In the genomic region with DNA sequence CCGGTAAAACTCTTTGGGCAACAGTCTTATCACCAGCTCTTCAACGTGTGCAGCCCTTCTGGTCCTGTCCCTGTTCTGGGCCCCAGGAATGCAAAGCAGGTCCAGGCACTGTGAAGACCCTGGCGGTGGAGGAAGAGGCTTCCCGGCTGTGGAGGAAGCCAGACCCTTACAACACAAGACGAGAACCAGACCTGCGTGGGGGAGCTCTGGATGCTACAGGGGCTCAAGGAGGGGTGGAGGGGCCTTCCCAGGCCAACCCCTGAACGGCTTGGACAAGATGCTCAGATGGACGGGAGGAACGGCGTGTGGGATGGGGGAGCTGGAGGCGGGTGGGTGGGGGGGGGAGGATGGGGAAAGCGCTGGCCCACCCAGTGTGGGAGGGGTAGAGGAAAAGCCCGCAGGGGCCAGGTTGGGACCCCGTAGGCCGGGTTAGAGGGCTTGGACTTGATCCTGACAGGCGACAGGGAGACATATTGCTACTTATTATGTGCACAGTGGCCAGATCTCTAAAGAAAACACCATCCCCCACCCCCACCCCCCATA, we compare ENCODE assay signal across 16 cellular contexts. TPM values are rescaled to one million over a fixed set of nuclear protein-coding genes. Genes with fewer than 3 reads are reported as not detected.
DNase-seq lines count a peak whose midpoint lies in the region; ATAC-seq and TF ChIP-seq lines count a peak whose summit lies in the region.
"Had no signal": no experiment of that assay in that cellular context is flagged by ENCODE, and none has a peak within 500 bp of the region (broad histone marks: within the 10 kb centered on the region; RNA-seq: fewer than 3 reads in every experiment).

No MANE protein-coding gene starts in this region.

- H3K36me3 Mint-ChIP-seq in activated naive CD4-positive, alpha-beta T cell treated with anti-CD3 and anti-CD28 coated beads, Interleukin-2, amount 50 U/mL, for 24 hours = no peaks in the 10 kb centered on the region
- no peaks in the 10 kb centered on the region for H3K36me3 Mint-ChIP-seq in activated CD8-positive, alpha-beta T cell treated with anti-CD3 and anti-CD28 coated beads, Interleukin-2, amount 10 ng/mL, durations not matched to agents 7 days and 5 days (ENCODE audit: low read depth)
- H3K36me3 Mint-ChIP-seq in immature natural killer cell = peaks cover 0 to 6% (median 0%) of the 10 kb centered on the region in 3 donors
- peaks cover 4% of the 10 kb centered on the region for H3K36me3 Mint-ChIP-seq in type B pancreatic cell

- CTCF ChIA-PET in activated CD8-positive, alpha-beta T cell treated with anti-CD3 and anti-CD28 coated beads, Interleukin-2, amount 10 ng/mL, durations not matched to agents 7 days and 5 days (lab: Charles Lee) = no interaction called here

- H3K4me3 Mint-ChIP-seq in activated naive CD4-positive, alpha-beta T cell treated with anti-CD3 and anti-CD28 coated beads, Interleukin-2, amount 50 U/mL, for 24 hours = peak overlapping the region; percentile 76
- peak overlapping the region; percentile 15 for H3K4me3 Mint-ChIP-seq in activated CD8-positive, alpha-beta T cell treated with anti-CD3 and anti-CD28 coated beads, Interleukin-2, amount 10 ng/mL, durations not matched to agents 7 days and 5 days
- H3K4me3 Mint-ChIP-seq in immature natural killer cell (peak overlapping the region; percentile 46 to 85 (median 72)), type B pancreatic cell (peak overlapping the region; percentile 81)

- ATAC-seq in activated CD8-positive, alpha-beta T cell treated with anti-CD3 and anti-CD28 coated beads, Interleukin-2, amount 10 ng/mL, durations not matched to agents 7 days and 5 days = no peak

- H3K27ac Mint-ChIP-seq in activated naive CD4-positive, alpha-beta T cell treated with anti-CD3 and anti-CD28 coated beads, Interleukin-2, amount 50 U/mL, for 24 hours = no peak overlapping the region
- H3K27ac Mint-ChIP-seq in activated CD8-positive, alpha-beta T cell treated with anti-CD3 and anti-CD28 coated beads, Interleukin-2, amount 10 ng/mL, durations not matched to agents 7 days and 5 days = no peak overlapping the region
- H3K27ac Mint-ChIP-seq in immature natural killer cell = peak overlapping the region in 1 of 6 donors; percentile 45
- no peak overlapping the region for H3K27ac Mint-ChIP-seq in type B pancreatic cell

- H3K4me1 Mint-ChIP-seq in activated naive CD4-positive, alpha-beta T cell treated with anti-CD3 and anti-CD28 coated beads, Interleukin-2, amount 50 U/mL, for 24 hours = peaks cover 34% of the 10 kb centered on the region
- peaks cover 27% of the 10 kb centered on the region for H3K4me1 Mint-ChIP-seq in activated CD8-positive, alpha-beta T cell treated with anti-CD3 and anti-CD28 coated beads, Interleukin-2, amount 10 ng/mL, durations not matched to agents 7 days and 5 days (ENCODE audit: low read depth)
- H3K4me1 Mint-ChIP-seq in immature natural killer cell (peaks cover 42 to 55% of the 10 kb centered on the region in 2 donors), type B pancreatic cell (ENCODE audit: unreplicated experiment) (peaks cover 5% of the 10 kb centered on the region)

- TF ChIP-seq CTCF in type B pancreatic cell (conservative IDR thresholded peaks at IDR 0.05) = no peak

- H3K27me3 Mint-ChIP-seq in activated naive CD4-positive, alpha-beta T cell treated with anti-CD3 and anti-CD28 coated beads, Interleukin-2, amount 50 U/mL, for 24 hours = peaks cover 69% of the 10 kb centered on the region
- peaks cover 88% of the 10 kb centered on the region for H3K27me3 Mint-ChIP-seq in activated CD8-positive, alpha-beta T cell treated with anti-CD3 and anti-CD28 coated beads, Interleukin-2, amount 10 ng/mL, durations not matched to agents 7 days and 5 days (ENCODE audit: low read depth)
- H3K27me3 Mint-ChIP-seq in immature natural killer cell (ENCODE audit: low read depth in 3 of 3) (peaks cover 39 to 58% (median 55%) of the 10 kb centered on the region in 3 donors), type B pancreatic cell (peaks cover 93% of the 10 kb centered on the region)

- DNase-seq in activated naive CD4-positive, alpha-beta T cell treated with Interleukin-2 at 50 U/mL for 16 hours = no peak
- DNase-seq in activated CD8-positive, alpha-beta T cell treated with anti-CD3 and anti-CD28 coated beads, Interleukin-2, amount 10 ng/mL, durations not matched to agents 7 days and 5 days = no peak
- DNase-seq in immature natural killer cell (no peak), type B pancreatic cell (ENCODE audit: extremely low spot score, unreplicated experiment) (no peak), inferior parietal cortex (ENCODE audit: extremely low spot score) (no peak), AML-193 (lab: John Stamatoyannopoulos, UW) (no peak), NCI-H146 treated with DMSO at 0.1 percent for 48 hours (lab: John Stamatoyannopoulos, UW; ENCODE audit: unreplicated experiment) (no peak)
- DNase-seq: GOT3, kidney, NCI-H187 treated with DMSO at 0.1 percent for 48 hours, SJCRH30, uterus had no signal

- POLR2A ChIA-PET in activated CD8-positive, alpha-beta T cell treated with anti-CD3 and anti-CD28 coated beads, Interleukin-2, amount 10 ng/mL, durations not matched to agents 7 days and 5 days (lab: Charles Lee) = no interaction called here

- no peaks in the 10 kb centered on the region for H3K9me3 Mint-ChIP-seq in activated naive CD4-positive, alpha-beta T cell treated with anti-CD3 and anti-CD28 coated beads, Interleukin-2, amount 50 U/mL, for 24 hours
- H3K9me3 Mint-ChIP-seq in activated CD8-positive, alpha-beta T cell treated with anti-CD3 and anti-CD28 coated beads, Interleukin-2, amount 10 ng/mL, durations not matched to agents 7 days and 5 days (ENCODE audit: insufficient read depth) = no peaks in the 10 kb centered on the region
- H3K9me3 Mint-ChIP-seq in immature natural killer cell = peaks cover 0 to 3% (median 0%) of the 10 kb centered on the region in 6 donors
- no peaks in the 10 kb centered on the region for H3K9me3 Mint-ChIP-seq in type B pancreatic cell

RNA-seq across cellular contexts. Expression of gene OLIG2, which starts 5.1 kb away (rescaled TPM):
- not detected for total RNA-seq in activated CD8-positive, alpha-beta T cell treated with anti-CD3 and anti-CD28 coated beads, Interleukin-2, amount 10 ng/mL, durations not matched to agents 7 days and 5 days
- polyA plus RNA-seq in immature natural killer cell = not detected
- 1.4 TPM in 1 of 2 replicates, not detected in the other for total RNA-seq in type B pancreatic cell (ENCODE audit: low replicate concordance)
- total RNA-seq: kidney, LHCN-M2, renal cortical epithelial cell, uterus had no signal

RNA-seq across cellular contexts. Expression of gene OLIG1, which starts 49.3 kb away (rescaled TPM):
- not detected for total RNA-seq in activated CD8-positive, alpha-beta T cell treated with anti-CD3 and anti-CD28 coated beads, Interleukin-2, amount 10 ng/mL, durations not matched to agents 7 days and 5 days
- polyA plus RNA-seq in immature natural killer cell = not detected
- total RNA-seq in type B pancreatic cell (ENCODE audit: low replicate concordance) = 2.0 and 2.8 TPM in 2 replicates
- total RNA-seq: Daoy, LHCN-M2, renal cortical epithelial cell, uterus had no signal

Comparison
In these comparisons a context has a peak if more than half of its experiments do, and no peak if none do; other contexts are left out.
1. H3K4me3 Mint-ChIP-seq: peak in every context shown above with its lines; median percentile 81 in type B pancreatic cell; 76 in activated naive CD4-positive, alpha-beta T cell treated with anti-CD3 and anti-CD28 coated beads, Interleukin-2, amount 50 U/mL, for 24 hours; 72 in immature natural killer cell; 15 in activated CD8-positive, alpha-beta T cell treated with anti-CD3 and anti-CD28 coated beads, Interleukin-2, amount 10 ng/mL, durations not matched to agents 7 days and 5 days.